14 cellular contexts compared by ENCODE assay signal in genomic region chr3:172087198-172087597, GRCh38. TPM values are rescaled to one million over a fixed set of nuclear protein-coding genes. Genes with fewer than 3 reads are reported as not detected.
DNase-seq lines count a peak whose midpoint lies in the region; ATAC-seq and TF ChIP-seq lines count a peak whose summit lies in the region.
"Had no signal": no experiment of that assay in that cellular context is flagged by ENCODE, and none has a peak within 500 bp of the region (broad histone marks: within the 10 kb centered on the region; RNA-seq: fewer than 3 reads in every experiment).

No MANE protein-coding gene starts in this region.

- no peak overlapping the region for H2AFZ ChIP-seq in hepatocyte

- H3K4me1 Mint-ChIP-seq in activated naive CD4-positive, alpha-beta T cell treated with anti-CD3 and anti-CD28 coated beads, Interleukin-2, amount 50 U/mL, for 24 hours = peaks cover 40% of the 10 kb centered on the region
- peaks cover 28% of the 10 kb centered on the region for H3K4me1 Mint-ChIP-seq in activated naive CD4-positive, alpha-beta T cell treated with anti-CD3 and anti-CD28 coated beads, Interleukin-2, amount 10 ng/mL, durations not matched to agents 7 days and 5 days
- H3K4me1 Mint-ChIP-seq in activated CD4-positive, alpha-beta memory T cell treated with anti-CD3 and anti-CD28 coated beads for 36 hours (ENCODE audit: low read depth) = peaks cover 45% of the 10 kb centered on the region
- H3K4me1 Mint-ChIP-seq in CD4-positive, alpha-beta T cell (ENCODE audit: low read depth) = peaks cover 20% of the 10 kb centered on the region

- intact Hi-C loops in activated CD4-positive, alpha-beta memory T cell treated with anti-CD3 and anti-CD28 coated beads for 36 hours (cut with micrococcal nuclease) = loop anchor here (5.0 kb wide), 2 partner anchors 50 to 235 kb away; partner anchors contain the start of gene FNDC3B
- intact Hi-C loops in CD4-positive, alpha-beta T cell (cut with DNase I, micrococcal nuclease) = no loop called here

- H3K27me3 ChIP-seq in hepatocyte (no peaks in the 10 kb centered on the region), subcutaneous abdominal adipose tissue (ENCODE audit: control insufficient read depth in 5 of 5, insufficient read depth in 4 of 5, low read length in 5 of 5) (no peaks in the 10 kb centered on the region)
- H3K27me3 ChIP-seq in CD4-positive, alpha-beta T cell (ENCODE audit: control insufficient read depth, insufficient read depth, low read length) = no peaks in the 10 kb centered on the region
- H3K27me3 ChIP-seq: Peyer's patch had no signal

- POLR2A ChIA-PET in activated CD4-positive, alpha-beta memory T cell treated with anti-CD3 and anti-CD28 coated beads for 36 hours (lab: Charles Lee) = interaction anchor here (1.0 to 1.9 kb wide), 2 partner anchors 20 to 48 kb away, joined by 3 to 9 read pairs; no protein-coding TSS in a partner anchor
- POLR2A ChIA-PET in CD4-positive, alpha-beta T cell (lab: Charles Lee) = interaction anchor here (1.0 to 1.1 kb wide), 2 partner anchors 9 to 20 kb away, joined by 3 to 4 read pairs; no protein-coding TSS in a partner anchor

- no peak for ATAC-seq in HG03095 (IDR thresholded peaks at IDR 0.05; ENCODE audit: unreplicated experiment)
- ATAC-seq in CD4-positive, alpha-beta T cell (ENCODE audit: poor library complexity) = no peak

- H3K4me1 ChIP-seq in hepatocyte (ENCODE audit: insufficient read depth) (peaks cover 17% of the 10 kb centered on the region), subcutaneous abdominal adipose tissue (ENCODE audit: control insufficient read depth in 5 of 5, insufficient read depth in 5 of 5, low read length in 5 of 5) (peaks cover 3 to 37% (median 24%) of the 10 kb centered on the region in 5 donors)

- no peaks in the 10 kb centered on the region for H3K27me3 Mint-ChIP-seq in activated naive CD4-positive, alpha-beta T cell treated with anti-CD3 and anti-CD28 coated beads, Interleukin-2, amount 50 U/mL, for 24 hours
- H3K27me3 Mint-ChIP-seq in activated naive CD4-positive, alpha-beta T cell treated with anti-CD3 and anti-CD28 coated beads, Interleukin-2, amount 10 ng/mL, durations not matched to agents 7 days and 5 days = no peaks in the 10 kb centered on the region
- no peaks in the 10 kb centered on the region for H3K27me3 Mint-ChIP-seq in activated CD4-positive, alpha-beta memory T cell treated with anti-CD3 and anti-CD28 coated beads for 36 hours
- no peaks in the 10 kb centered on the region for H3K27me3 Mint-ChIP-seq in CD4-positive, alpha-beta T cell
- H3K27me3 Mint-ChIP-seq: activated CD4-positive, alpha-beta T cell treated with anti-CD3 and anti-CD28 coated beads for 36 hours; effector memory CD8-positive, alpha-beta T cell had no signal

- H3K4me3 ChIP-seq in hepatocyte (no peak overlapping the region), subcutaneous abdominal adipose tissue (ENCODE audit: low read depth in 1 of 5, low read length in 5 of 5) (no peak overlapping the region)
- H3K4me3 ChIP-seq: Peyer's patch had no signal

- TF ChIP-seq CTCF in hepatocyte (IDR thresholded peaks at IDR 0.05; ENCODE audit: poor library complexity) = no peak
- no peak for TF ChIP-seq CTCF in CD4-positive, alpha-beta T cell (IDR thresholded peaks at IDR 0.05)

- H3K27ac Mint-ChIP-seq in activated naive CD4-positive, alpha-beta T cell treated with anti-CD3 and anti-CD28 coated beads, Interleukin-2, amount 50 U/mL, for 24 hours = peak overlapping the region; percentile 19
- no peak overlapping the region for H3K27ac Mint-ChIP-seq in activated naive CD4-positive, alpha-beta T cell treated with anti-CD3 and anti-CD28 coated beads, Interleukin-2, amount 10 ng/mL, durations not matched to agents 7 days and 5 days
- H3K27ac Mint-ChIP-seq in activated CD4-positive, alpha-beta memory T cell treated with anti-CD3 and anti-CD28 coated beads for 36 hours = peak overlapping the region; percentile 40
- H3K27ac Mint-ChIP-seq in CD4-positive, alpha-beta T cell = no peak overlapping the region

- H3K36me3 ChIP-seq in hepatocyte (replicated peaks; ENCODE audit: insufficient read depth, low read depth) = no peaks in the 10 kb centered on the region
- peaks cover 0 to 5% (median 3%) of the 10 kb centered on the region in 5 donors for H3K36me3 ChIP-seq in subcutaneous abdominal adipose tissue (ENCODE audit: control insufficient read depth in 5 of 5, insufficient read depth in 5 of 5, low read length in 5 of 5)
- H3K36me3 ChIP-seq: Peyer's patch had no signal

- peaks cover 13% of the 10 kb centered on the region for H4K20me1 ChIP-seq in hepatocyte (ENCODE audit: insufficient read depth, poor library complexity, severe bottlenecking)

- CTCF ChIA-PET in activated naive CD4-positive, alpha-beta T cell treated with anti-CD3 and anti-CD28 coated beads, Interleukin-2, amount 10 ng/mL, durations not matched to agents 7 days and 5 days (lab: Charles Lee) = no interaction called here
- CTCF ChIA-PET in activated CD4-positive, alpha-beta memory T cell treated with anti-CD3 and anti-CD28 coated beads for 36 hours (lab: Charles Lee) = interaction anchor here (0.7 to 2.1 kb wide), 5 partner anchors 20 to 535 kb away, joined by 3 to 8 read pairs (median 4); partner anchors contain the start of gene FNDC3B
- CTCF ChIA-PET in CD4-positive, alpha-beta T cell (lab: Charles Lee) = interaction anchor here (1.0 kb wide), 1 partner anchor 46 kb away, joined by 3 read pairs; no protein-coding TSS in a partner anchor

- peaks cover 10% of the 10 kb centered on the region for H3K36me3 Mint-ChIP-seq in activated naive CD4-positive, alpha-beta T cell treated with anti-CD3 and anti-CD28 coated beads, Interleukin-2, amount 50 U/mL, for 24 hours
- no peaks in the 10 kb centered on the region for H3K36me3 Mint-ChIP-seq in activated naive CD4-positive, alpha-beta T cell treated with anti-CD3 and anti-CD28 coated beads, Interleukin-2, amount 10 ng/mL, durations not matched to agents 7 days and 5 days
- H3K36me3 Mint-ChIP-seq in activated CD4-positive, alpha-beta memory T cell treated with anti-CD3 and anti-CD28 coated beads for 36 hours = no peaks in the 10 kb centered on the region
- no peaks in the 10 kb centered on the region for H3K36me3 Mint-ChIP-seq in CD4-positive, alpha-beta T cell (ENCODE audit: low read depth)

- H3K9me3 Mint-ChIP-seq in activated naive CD4-positive, alpha-beta T cell treated with anti-CD3 and anti-CD28 coated beads, Interleukin-2, amount 50 U/mL, for 24 hours = no peaks in the 10 kb centered on the region
- no peaks in the 10 kb centered on the region for H3K9me3 Mint-ChIP-seq in activated naive CD4-positive, alpha-beta T cell treated with anti-CD3 and anti-CD28 coated beads, Interleukin-2, amount 10 ng/mL, durations not matched to agents 7 days and 5 days
- no peaks in the 10 kb centered on the region for H3K9me3 Mint-ChIP-seq in activated CD4-positive, alpha-beta memory T cell treated with anti-CD3 and anti-CD28 coated beads for 36 hours
- H3K9me3 Mint-ChIP-seq in CD4-positive, alpha-beta T cell = no peaks in the 10 kb centered on the region
- H3K9me3 Mint-ChIP-seq: effector memory CD8-positive, alpha-beta T cell had no signal

- WGBS in hepatocyte (ENCODE audit: low lambda C conversion rate, missing lambda C conversion rate) = 90% methylated on average over 4 of the region's 4 CpGs

- no peak overlapping the region for H3K4me2 ChIP-seq in hepatocyte

- no peak overlapping the region for H3K4me3 Mint-ChIP-seq in activated naive CD4-positive, alpha-beta T cell treated with anti-CD3 and anti-CD28 coated beads, Interleukin-2, amount 50 U/mL, for 24 hours
- H3K4me3 Mint-ChIP-seq in activated naive CD4-positive, alpha-beta T cell treated with anti-CD3 and anti-CD28 coated beads, Interleukin-2, amount 10 ng/mL, durations not matched to agents 7 days and 5 days = no peak overlapping the region
- H3K4me3 Mint-ChIP-seq in activated CD4-positive, alpha-beta memory T cell treated with anti-CD3 and anti-CD28 coated beads for 36 hours = no peak overlapping the region
- no peak overlapping the region for H3K4me3 Mint-ChIP-seq in CD4-positive, alpha-beta T cell
- H3K4me3 Mint-ChIP-seq: activated CD4-positive, alpha-beta T cell treated with anti-CD3 and anti-CD28 coated beads for 36 hours had no signal

- H3K9me2 ChIP-seq in hepatocyte (replicated peaks; ENCODE audit: insufficient read depth) = no peaks in the 10 kb centered on the region

- H3K9me3 ChIP-seq in hepatocyte (ENCODE audit: low read depth) (no peaks in the 10 kb centered on the region), subcutaneous abdominal adipose tissue (ENCODE audit: control insufficient read depth in 5 of 5, low read length in 5 of 5) (no peaks in the 10 kb centered on the region)
- H3K9me3 ChIP-seq in CD4-positive, alpha-beta T cell (ENCODE audit: control insufficient read depth, low read length) = no peaks in the 10 kb centered on the region
- H3K9me3 ChIP-seq: Peyer's patch had no signal

- H3K9ac ChIP-seq in subcutaneous abdominal adipose tissue (ENCODE audit: low read length in 5 of 5) = no peak overlapping the region

- peaks cover 96% of the 10 kb centered on the region for H3K79me2 ChIP-seq in hepatocyte

- DNase-seq in activated naive CD4-positive, alpha-beta T cell treated with anti-CD3 and anti-CD28 coated beads, Interleukin-2, amount 10 ng/mL, durations not matched to agents 7 days and 5 days = no peak
- no peak for DNase-seq in activated CD4-positive, alpha-beta memory T cell treated with anti-CD3 and anti-CD28 coated beads for 36 hours
- DNase-seq in hepatocyte (ENCODE audit: low spot score) (no peak), substantia nigra (lab: John Stamatoyannopoulos, UW) (no peak)
- no peak for DNase-seq in CD4-positive, alpha-beta T cell
- DNase-seq: activated CD4-positive, alpha-beta T cell treated with anti-CD3 and anti-CD28 coated beads for 36 hours; effector memory CD8-positive, alpha-beta T cell; islet precursor cell; NCI-H187; NCI-H524 treated with DMSO at 0.1 percent for 48 hours; Peyer's patch had no signal

- peak overlapping the region; percentile 29 for H3K27ac ChIP-seq in hepatocyte
- H3K27ac ChIP-seq in subcutaneous abdominal adipose tissue (ENCODE audit: low read depth, low read length) = peak overlapping the region; percentile 3
- H3K27ac ChIP-seq in substantia nigra (ENCODE audit: low read depth, low read length, poor library complexity, severe bottlenecking) = no peak overlapping the region
- H3K27ac ChIP-seq in CD4-positive, alpha-beta T cell (ENCODE audit: low read depth, low read length) = no peak overlapping the region
- H3K27ac ChIP-seq: Peyer's patch had no signal

RNA-seq across cellular contexts. Expression of gene FNDC3B, which starts 47.8 kb away (rescaled TPM):
- total RNA-seq in activated CD4-positive, alpha-beta memory T cell treated with anti-CD3 and anti-CD28 coated beads for 36 hours = 10 to 100 TPM; 14.4 to 17.8 TPM
- total RNA-seq in hepatocyte = 91.9 and 113 TPM in 2 replicates
- polyA plus RNA-seq in hepatocyte = 61.2 and 66.3 TPM in 2 replicates
- total RNA-seq in CD4-positive, alpha-beta T cell = 10 to 100 TPM; 26.1 to 28.7 TPM

Comparison
In these comparisons a context has a peak if more than half of its experiments do, and no peak if none do; other contexts are left out.
1. H3K27ac Mint-ChIP-seq: peak in activated naive CD4-positive, alpha-beta T cell treated with anti-CD3 and anti-CD28 coated beads, Interleukin-2, amount 50 U/mL, for 24 hours (single experiment) and activated CD4-positive, alpha-beta memory T cell treated with anti-CD3 and anti-CD28 coated beads for 36 hours (single experiment); none in activated naive CD4-positive, alpha-beta T cell treated with anti-CD3 and anti-CD28 coated beads, Interleukin-2, amount 10 ng/mL, durations not matched to agents 7 days and 5 days (single experiment) and CD4-positive, alpha-beta T cell (single experiment).
2. H3K27ac ChIP-seq: peak in hepatocyte (single experiment) and subcutaneous abdominal adipose tissue (single experiment); none in substantia nigra (single experiment) and CD4-positive, alpha-beta T cell (single experiment).